ENCODE assay signal across 12 cellular contexts in genomic region chr2:60353863-60354262, GRCh38.
DNase-seq lines count a peak whose midpoint lies in the region; ATAC-seq and TF ChIP-seq lines count a peak whose summit lies in the region.
"Had no signal": no experiment of that assay in that cellular context is flagged by ENCODE, and none has a peak within 500 bp of the region (broad histone marks: within the 10 kb centered on the region; RNA-seq: fewer than 3 reads in every experiment).

No MANE protein-coding gene starts in this region.

- no peaks in the 10 kb centered on the region for H3K36me3 ChIP-seq in gastroesophageal sphincter
- H3K36me3 ChIP-seq: upper lobe of right lung had no signal

- H3K4me1 Mint-ChIP-seq in nephron = peaks cover 29% of the 10 kb centered on the region

- no peak for TF ChIP-seq EP300 in gastroesophageal sphincter (IDR thresholded peaks at IDR 0.05)

- no peak overlapping the region for H3K27ac ChIP-seq in gastroesophageal sphincter
- H3K27ac ChIP-seq: upper lobe of right lung had no signal

- no peak for TF ChIP-seq POLR2A in gastroesophageal sphincter (IDR thresholded peaks at IDR 0.05)

- H3K27ac Mint-ChIP-seq in nephron = peak overlapping the region; percentile 55 to 88 (median 80)

- H3K27me3 ChIP-seq in gastroesophageal sphincter = no peaks in the 10 kb centered on the region
- H3K27me3 ChIP-seq: upper lobe of right lung had no signal

- no peak overlapping the region for H3K4me3 ChIP-seq in gastroesophageal sphincter
- H3K4me3 ChIP-seq: upper lobe of right lung had no signal

- H3K9me3 ChIP-seq in gastroesophageal sphincter = no peaks in the 10 kb centered on the region
- H3K9me3 ChIP-seq: upper lobe of right lung had no signal

- TF ChIP-seq CTCF in nephron (IDR thresholded peaks at IDR 0.05; ENCODE audit: unreplicated experiment in 3 of 3) (no peak), gastroesophageal sphincter (IDR thresholded peaks at IDR 0.05) (no peak)

- H3K27me3 Mint-ChIP-seq in nephron (ENCODE audit: low read depth) = peaks cover 13% of the 10 kb centered on the region

- ATAC-seq in GM18873 (IDR thresholded peaks at IDR 0.05; ENCODE audit: low FRiP score, unreplicated experiment) = peak; percentile 53
- peak; percentile 39 for ATAC-seq in GM21737 (IDR thresholded peaks at IDR 0.05; ENCODE audit: unreplicated experiment)
- ATAC-seq in HG03439 (IDR thresholded peaks at IDR 0.05; ENCODE audit: unreplicated experiment) = peak; percentile 55
- ATAC-seq in gastroesophageal sphincter = no peak
- ATAC-seq: upper lobe of right lung had no signal

- WGBS in gastroesophageal sphincter (ENCODE audit: low coverage in 1 of 2), 2 donors = 59 to 67% methylated on average over 1 to 2 of the region's 2 CpGs

- DNase-seq in activated CD8-positive, alpha-beta memory T cell treated with anti-CD3 and anti-CD28 coated beads, Interleukin-2, amount 50 U/mL, for 48 hours = no peak
- DNase-seq in activated effector memory CD4-positive, alpha-beta T cell treated with Interleukin-2 at 50 U/mL for 16 hours = no peak
- DNase-seq in iPS-NIHi7 (ENCODE audit: extremely low spot score) = no peak
- DNase-seq: activated T-cell treated with anti-CD3 and anti-CD28 coated beads, Interleukin-2, amount 50 U/mL, for 48 hours; cerebellar nuclear complex; NCI-H1694; upper lobe of right lung had no signal

- H3K36me3 Mint-ChIP-seq in nephron (ENCODE audit: low read depth) = no peaks in the 10 kb centered on the region

- no peaks in the 10 kb centered on the region for H3K4me1 ChIP-seq in gastroesophageal sphincter
- H3K4me1 ChIP-seq: upper lobe of right lung had no signal

- H3K4me3 Mint-ChIP-seq in nephron = no peak overlapping the region

- H3K9me3 Mint-ChIP-seq in nephron = no peaks in the 10 kb centered on the region
